ENCODE assay signal across 12 cellular contexts in the genomic region with DNA sequence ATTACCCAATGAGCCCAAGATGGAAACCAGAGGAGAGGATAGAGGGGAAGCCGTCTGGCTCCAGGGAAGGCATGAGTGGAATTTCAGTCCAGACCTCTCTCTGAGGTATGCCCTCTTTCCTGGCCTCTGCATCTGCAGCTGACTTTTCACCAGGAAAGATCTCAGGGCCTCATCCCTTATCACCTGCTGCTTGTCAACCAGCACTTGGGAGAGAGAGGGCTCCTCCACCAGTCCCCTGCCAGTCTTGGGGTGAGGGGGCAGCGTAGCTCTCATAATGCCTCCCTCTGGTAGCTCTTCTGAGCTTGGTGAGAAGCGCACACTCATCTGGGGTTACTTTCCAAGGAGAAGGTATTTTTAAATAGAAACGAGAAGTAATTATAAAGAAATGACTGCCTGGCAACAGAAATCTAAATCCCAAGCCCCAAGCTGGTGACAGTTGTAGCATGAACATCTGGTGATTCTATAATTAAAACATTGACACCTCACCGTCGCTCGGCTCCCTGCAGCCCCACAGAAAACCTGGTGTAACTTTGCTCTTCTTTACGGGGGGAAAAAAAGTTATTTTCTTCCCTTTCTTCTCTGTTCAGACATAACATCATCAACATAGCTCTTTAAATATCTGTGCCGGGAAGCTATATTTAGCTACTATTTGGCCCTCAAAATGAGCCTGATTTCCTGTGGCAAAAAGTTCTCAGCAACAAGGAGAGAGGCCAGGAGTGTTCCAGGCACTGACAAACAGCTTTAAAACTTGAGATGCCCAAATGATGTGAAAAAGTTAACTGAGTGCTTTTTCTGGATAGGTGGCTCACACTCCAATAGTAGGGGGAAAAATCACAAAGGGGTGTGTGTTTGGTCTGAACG. TPM values are rescaled to one million over a fixed set of nuclear protein-coding genes. Genes with fewer than 3 reads are reported as not detected.
DNase-seq lines count a peak whose midpoint lies in the region; ATAC-seq and TF ChIP-seq lines count a peak whose summit lies in the region.
"Had no signal": no experiment of that assay in that cellular context is flagged by ENCODE, and none has a peak within 500 bp of the region (broad histone marks: within the 10 kb centered on the region; RNA-seq: fewer than 3 reads in every experiment).

No MANE protein-coding gene starts in this region.

- TF ChIP-seq CTCF in activated B cell treated with CpG ODN at 0.5 μM for 24 hours (IDR thresholded peaks at IDR 0.05) = no peak

- peaks cover 13% of the 10 kb centered on the region for H3K9me3 Mint-ChIP-seq in activated B cell treated with CpG ODN at 0.5 μM for 24 hours
- H3K9me3 Mint-ChIP-seq: type B pancreatic cell had no signal

- no peaks in the 10 kb centered on the region for H3K36me3 ChIP-seq in MG63

- peaks cover 8% of the 10 kb centered on the region for H3K36me3 Mint-ChIP-seq in activated B cell treated with CpG ODN at 0.5 μM for 24 hours (ENCODE audit: low read depth)
- H3K36me3 Mint-ChIP-seq: type B pancreatic cell had no signal

- no peak overlapping the region for H3K4me3 Mint-ChIP-seq in activated B cell treated with CpG ODN at 0.5 μM for 24 hours
- H3K4me3 Mint-ChIP-seq: type B pancreatic cell had no signal

- ATAC-seq in activated B cell treated with CpG ODN at 0.5 μM for 24 hours (ENCODE audit: low read depth) = no peak

- peak; percentile 92 for DNase-seq in KBM-7
- no peak for DNase-seq in activated B cell treated with CpG ODN at 0.5 μM for 24 hours
- peak; percentile 59 for DNase-seq in hepatic stellate cell (ENCODE audit: low spot score)
- DNase-seq in stromal cell of bone marrow (ENCODE audit: low read depth) = peak; percentile 50
- no peak for DNase-seq in NCI-H82 treated with DMSO at 0.1 percent for 48 hours (lab: John Stamatoyannopoulos, UW; ENCODE audit: unreplicated experiment)
- DNase-seq in SHP77 treated with DMSO at 0.1 percent for 48 hours (lab: John Stamatoyannopoulos, UW) = no peak
- DNase-seq in MG63 = no peak
- DNase-seq in medulla oblongata (ENCODE audit: extremely low spot score) = no peak
- DNase-seq: activated CD4-positive, CD25-positive, alpha-beta regulatory T cell treated with anti-CD3 and anti-CD28 coated beads, Interleukin-2, amount 50 U/mL, for 72 hours; caudate nucleus; NCI-H2227 treated with DMSO at 0.1 percent for 48 hours had no signal

- peaks cover 23% of the 10 kb centered on the region for H3K4me1 Mint-ChIP-seq in activated B cell treated with CpG ODN at 0.5 μM for 24 hours

- no peaks in the 10 kb centered on the region for H3K27me3 Mint-ChIP-seq in activated B cell treated with CpG ODN at 0.5 μM for 24 hours
- H3K27me3 Mint-ChIP-seq: type B pancreatic cell had no signal

- POLR2A ChIA-PET in activated B cell treated with CpG ODN at 0.5 μM for 24 hours (lab: Charles Lee) = interaction anchor here (0.5 kb wide), 1 partner anchor 646 kb away, joined by 3 read pairs; no protein-coding TSS in a partner anchor

- CTCF ChIA-PET in activated B cell treated with CpG ODN at 0.5 μM for 24 hours (lab: Charles Lee) = no interaction called here

- in situ Hi-C loops in KBM-7 (cut with MboI; ENCODE audit: low pct_unique_long_range_greater_than_20kb, low sequenced_read_pairs) = no loop called here

- H3K27me3 ChIP-seq in MG63 = no peaks in the 10 kb centered on the region

- no peaks in the 10 kb centered on the region; the same call in 1 of the 2 replicates for H3K9me3 ChIP-seq in MG63

- intact Hi-C loops in activated B cell treated with CpG ODN at 0.5 μM for 24 hours (cut with micrococcal nuclease) = no loop called here

- H3K27ac Mint-ChIP-seq in activated B cell treated with CpG ODN at 0.5 μM for 24 hours = peak overlapping the region; percentile 16
- H3K27ac Mint-ChIP-seq: type B pancreatic cell had no signal

- H3K4me3 ChIP-seq in MG63 = no peak overlapping the region

RNA-seq across cellular contexts. Expression of a gene that starts 26.9 kb away (rescaled TPM):
- 6.1 and 7.9 TPM in 2 replicates for total RNA-seq in activated B cell treated with CpG ODN at 0.5 μM for 24 hours
- total RNA-seq in MG63 (2014; rRNA removed; shearing (Covaris generic); ENCODE audit: low replicate concordance) = 4.4 and 5.2 TPM in 2 replicates

Comparison
In these comparisons a context has a peak if more than half of its experiments do, and no peak if none do; other contexts are left out.
1. DNase-seq: peak in KBM-7 (single experiment), hepatic stellate cell (single experiment) and stromal cell of bone marrow (single experiment); none in activated B cell treated with CpG ODN at 0.5 μM for 24 hours (single experiment), NCI-H82 treated with DMSO at 0.1 percent for 48 hours (single experiment), SHP77 treated with DMSO at 0.1 percent for 48 hours (single experiment), MG63 (single experiment) and medulla oblongata (single experiment).